Comparison of ENCODE assay signal across 1 cellular context in the genomic region with DNA sequence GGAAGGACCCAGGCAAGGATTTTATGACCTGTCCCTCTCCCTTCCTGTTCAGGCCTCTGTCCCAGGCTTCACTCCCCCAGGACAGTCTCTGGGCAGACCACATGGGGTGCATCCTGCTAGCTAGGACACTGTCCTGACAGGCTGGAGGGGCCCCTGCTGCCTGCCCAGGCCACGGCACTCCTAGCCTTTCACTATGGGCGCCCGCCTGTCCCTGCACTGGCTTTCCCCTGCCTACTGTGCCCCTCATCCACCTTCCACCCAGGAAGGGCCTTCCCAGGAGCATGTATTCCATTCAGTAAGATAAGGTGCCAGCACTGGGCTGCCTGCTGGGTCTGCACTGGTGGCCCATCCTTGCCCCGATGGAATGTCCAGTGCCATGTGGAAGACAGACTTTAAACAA.
TF ChIP-seq lines count a peak whose summit lies in the region.

No MANE protein-coding gene starts in this region.

TF ChIP-seq in H1, 55 proteins besides CTCF, POLR2A, EP300 and RAD21:
- TF ChIP-seq HDAC2 (IDR thresholded peaks at IDR 0.05; ENCODE audit: borderline replicate concordance in 1 of 2, low read depth in 2 of 2, low read length in 2 of 2) (no peak), GTF2F1 (IDR thresholded peaks at IDR 0.05; ENCODE audit: borderline replicate concordance, low read depth, low read length) (no peak), TEAD4 (IDR thresholded peaks at IDR 0.05; ENCODE audit: low read depth, low read length) (no peak), HDAC6 (IDR thresholded peaks at IDR 0.05; ENCODE audit: low read depth, low read length) (no peak), NRF1 (IDR thresholded peaks at IDR 0.05; ENCODE audit: low read depth, low read length) (no peak)
- TF ChIP-seq, protein P1, sequence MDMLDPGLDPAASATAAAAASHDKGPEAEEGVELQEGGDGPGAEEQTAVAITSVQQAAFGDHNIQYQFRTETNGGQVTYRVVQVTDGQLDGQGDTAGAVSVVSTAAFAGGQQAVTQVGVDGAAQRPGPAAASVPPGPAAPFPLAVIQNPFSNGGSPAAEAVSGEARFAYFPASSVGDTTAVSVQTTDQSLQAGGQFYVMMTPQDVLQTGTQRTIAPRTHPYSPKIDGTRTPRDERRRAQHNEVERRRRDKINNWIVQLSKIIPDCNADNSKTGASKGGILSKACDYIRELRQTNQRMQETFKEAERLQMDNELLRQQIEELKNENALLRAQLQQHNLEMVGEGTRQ (IDR thresholded peaks at IDR 0.05; ENCODE audit: low read length) = no peak
- TF ChIP-seq, protein P2, sequence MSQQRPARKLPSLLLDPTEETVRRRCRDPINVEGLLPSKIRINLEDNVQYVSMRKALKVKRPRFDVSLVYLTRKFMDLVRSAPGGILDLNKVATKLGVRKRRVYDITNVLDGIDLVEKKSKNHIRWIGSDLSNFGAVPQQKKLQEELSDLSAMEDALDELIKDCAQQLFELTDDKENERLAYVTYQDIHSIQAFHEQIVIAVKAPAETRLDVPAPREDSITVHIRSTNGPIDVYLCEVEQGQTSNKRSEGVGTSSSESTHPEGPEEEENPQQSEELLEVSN (IDR thresholded peaks at IDR 0.05) = no peak
TF ChIP-seq in H1: peak in this region for 0.
